ENCODE assay signal across 8 cellular contexts in genomic region chr10:96830511-96831199, GRCh38.
DNase-seq lines count a peak whose midpoint lies in the region; ATAC-seq lines count a peak whose summit lies in the region.

No MANE protein-coding gene starts in this region.

- ATAC-seq in GM19023 (IDR thresholded peaks at IDR 0.05; ENCODE audit: unreplicated experiment) = no peak

- peak; percentile 28 for DNase-seq in DMS153 treated with DMSO at 0.1 percent for 48 hours (lab: John Stamatoyannopoulos, UW; ENCODE audit: unreplicated experiment)
- peak; percentile 50 for DNase-seq in RKO (ENCODE audit: low spot score)
- peak; percentile 67 for DNase-seq in activated effector memory CD4-positive, alpha-beta T cell treated with Interleukin-2 at 50 U/mL for 16 hours
- DNase-seq in glomerular visceral epithelial cell (ENCODE audit: extremely low spot score) = peak; percentile 83
- peak; percentile 58 for DNase-seq in retina
- DNase-seq in D341Med (ENCODE audit: low spot score) = no peak

- H3K4me1 ChIP-seq in HUES48 (ENCODE audit: control insufficient read depth, insufficient read depth, low read length) = peaks cover 21% of the 10 kb centered on the region

- H3K27me3 ChIP-seq in HUES48 (ENCODE audit: control insufficient read depth, insufficient read depth, low read length) = peaks cover 12% of the 10 kb centered on the region

- peak overlapping the region; percentile 92 for H3K27ac ChIP-seq in HUES48 (ENCODE audit: low read depth, low read length)

- H3K4me3 ChIP-seq in HUES48 (ENCODE audit: low read depth, low read length) = peak overlapping the region; percentile 76

- no peaks in the 10 kb centered on the region for H3K36me3 ChIP-seq in HUES48 (ENCODE audit: control insufficient read depth, insufficient read depth, low read length)

- H3K9me3 ChIP-seq in HUES48 (ENCODE audit: control insufficient read depth, insufficient read depth, low read length) = no peaks in the 10 kb centered on the region

- no peak overlapping the region for H3K9ac ChIP-seq in HUES48 (ENCODE audit: low read depth, low read length)
